ENCODE assay signal across 8 cellular contexts in the genomic region with DNA sequence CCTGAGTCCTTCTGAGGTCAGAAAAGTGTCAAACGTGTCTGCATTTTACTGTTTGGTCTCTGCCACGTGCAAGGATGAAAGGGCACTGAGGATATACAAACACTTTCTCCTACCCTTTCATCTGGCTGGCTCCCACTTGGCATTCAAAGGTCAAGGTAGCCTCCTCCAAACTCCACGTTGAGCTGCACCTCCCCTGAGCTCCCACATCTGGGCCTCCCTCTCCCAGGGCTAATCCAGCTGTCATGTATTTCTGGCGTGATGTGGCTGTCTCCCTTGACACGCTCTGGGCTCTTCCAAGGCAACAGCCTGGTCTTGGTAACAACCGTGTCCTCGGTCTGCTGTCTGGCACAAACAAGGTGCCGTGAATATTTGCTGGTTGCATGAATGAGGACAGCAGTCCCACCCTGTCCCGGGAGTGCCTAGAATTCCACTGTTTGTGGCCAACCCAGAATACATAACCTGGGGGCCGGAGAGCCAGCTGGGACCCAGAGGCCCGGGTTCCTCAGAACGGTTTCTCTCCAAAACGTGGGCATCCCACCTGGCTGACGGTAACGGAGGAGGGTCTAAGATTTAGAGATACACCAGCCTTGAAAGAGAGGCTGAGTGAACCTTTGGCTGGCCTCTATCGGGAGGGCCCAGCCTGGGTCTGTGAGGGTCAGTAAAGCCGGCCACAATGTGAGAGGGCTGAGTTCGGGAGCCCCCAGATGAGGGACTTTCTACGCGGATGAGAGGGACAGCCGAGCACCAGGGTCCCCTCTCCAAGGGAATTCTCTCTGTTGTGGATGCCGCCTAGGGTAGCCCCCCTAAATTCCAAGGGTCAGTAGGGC. TPM values are rescaled to one million over a fixed set of nuclear protein-coding genes. Genes with fewer than 3 reads are reported as not detected.
DNase-seq lines count a peak whose midpoint lies in the region; ATAC-seq and TF ChIP-seq lines count a peak whose summit lies in the region.

No MANE protein-coding gene starts in this region.

- no peaks in the 10 kb centered on the region for H3K9me3 ChIP-seq in CD8-positive, alpha-beta memory T cell (ENCODE audit: low read length)
- H3K9me3 ChIP-seq in Peyer's patch (no peaks in the 10 kb centered on the region), colonic mucosa (no peaks in the 10 kb centered on the region), thyroid gland (no peaks in the 10 kb centered on the region)

- CTCF ChIA-PET in CD8-positive, alpha-beta memory T cell (lab: Charles Lee), result interaction anchor here (0.7 kb wide), 1 partner anchor 78 kb away, joined by 3 read pairs; no protein-coding TSS in a partner anchor

- POLR2A ChIA-PET in CD8-positive, alpha-beta memory T cell (lab: Charles Lee), result interaction anchor here (0.6 kb wide), 1 partner anchor 245 kb away, joined by 5 read pairs; no protein-coding TSS in a partner anchor

- ATAC-seq in GM21717 (IDR thresholded peaks at IDR 0.05; ENCODE audit: unreplicated experiment), result peak; percentile 11

- peaks cover 9% of the 10 kb centered on the region for H3K36me3 ChIP-seq in CD8-positive, alpha-beta memory T cell (ENCODE audit: insufficient read depth, low read length)
- peaks cover 0 to 17% (median 0%) of the 10 kb centered on the region in 3 donors for H3K36me3 ChIP-seq in Peyer's patch
- H3K36me3 ChIP-seq in colonic mucosa, result no peaks in the 10 kb centered on the region
- H3K36me3 ChIP-seq in thyroid gland, result peaks cover 0 to 4% of the 10 kb centered on the region in 2 donors

- H3K36me3 Mint-ChIP-seq in CD8-positive, alpha-beta memory T cell, result peaks cover 0 to 37% (median 0%) of the 10 kb centered on the region in 3 donors

- DNase-seq in CD8-positive, alpha-beta memory T cell, result peak in 1 of 5 donors; percentile 13
- DNase-seq in Peyer's patch (peak in 2 of 3 donors; percentile 51 to 59), colonic mucosa (peak; percentile 54), lower leg skin (ENCODE audit: low spot score in 2 of 2) (peak in 1 of 2 donors; percentile 25), thyroid gland (peak; percentile 32 to 53), middle frontal gyrus (ENCODE audit: extremely low spot score, low spot score) (no peak), NCI-H510A treated with DMSO at 0.1 percent for 48 hours (lab: John Stamatoyannopoulos, UW) (no peak)

- H3K27ac ChIP-seq in CD8-positive, alpha-beta memory T cell (ENCODE audit: low read depth, low read length), result peak overlapping the region; percentile 75
- peak overlapping the region; percentile 83 to 97 (median 87) for H3K27ac ChIP-seq in Peyer's patch
- H3K27ac ChIP-seq in colonic mucosa, result peak overlapping the region; percentile 86
- peak overlapping the region; percentile 80 to 90 (median 81) for H3K27ac ChIP-seq in thyroid gland

- WGBS in lower leg skin, 2 donors, result 0 to 1% methylated on average over 15 to 22 of the region's 22 CpGs
- WGBS in thyroid gland, 2 donors, result 2 to 3% methylated on average over 17 to 18 of the region's 22 CpGs

- H3K9ac ChIP-seq in colonic mucosa (ENCODE audit: low read depth in 2 of 2, low read length in 2 of 2), result peak overlapping the region; percentile 72 to 82

- TF ChIP-seq CTCF in Peyer's patch (IDR thresholded peaks at IDR 0.05), result no peak
- TF ChIP-seq CTCF in colonic mucosa (IDR thresholded peaks at IDR 0.05), result no peak
- no peak for TF ChIP-seq CTCF in lower leg skin (IDR thresholded peaks at IDR 0.05)
- TF ChIP-seq CTCF in thyroid gland (IDR thresholded peaks at IDR 0.05), result no peak

- intact Hi-C loops in colonic mucosa (cut with DNase I), result no loop called here
- intact Hi-C loops in lower leg skin (cut with DNase I; ENCODE audit: low total_unique reads), result no loop called here
- intact Hi-C loops in thyroid gland (cut with DNase I), result no loop called here

- peak overlapping the region; percentile 89 for H3K4me3 ChIP-seq in CD8-positive, alpha-beta memory T cell (ENCODE audit: low read length)
- H3K4me3 ChIP-seq in Peyer's patch (peak overlapping the region; percentile 71 to 99 (median 91)), colonic mucosa (peak overlapping the region; percentile 69), lower leg skin (ENCODE audit: low read depth, poor library complexity, severe bottlenecking) (peak overlapping the region; percentile 63), thyroid gland (replicated peaks in 1 of 3) (peak overlapping the region; percentile 63 to 97 (median 88))

- TF ChIP-seq POLR2A in Peyer's patch (IDR thresholded peaks at IDR 0.05) (peak in 1 of 2 donors; percentile 23), lower leg skin (IDR thresholded peaks at IDR 0.05) (no peak), thyroid gland (IDR thresholded peaks at IDR 0.05) (peak in 1 of 2 donors; percentile 0)

- H3K9me3 Mint-ChIP-seq in CD8-positive, alpha-beta memory T cell, result no peaks in the 10 kb centered on the region

- no peaks in the 10 kb centered on the region for H3K27me3 ChIP-seq in CD8-positive, alpha-beta memory T cell (ENCODE audit: insufficient read depth, low read length, poor library complexity, severe bottlenecking)
- H3K27me3 ChIP-seq in Peyer's patch (no peaks in the 10 kb centered on the region), colonic mucosa (no peaks in the 10 kb centered on the region), thyroid gland (no peaks in the 10 kb centered on the region)

- H3K4me3 Mint-ChIP-seq in CD8-positive, alpha-beta memory T cell, result peak overlapping the region; percentile 93 to 99 (median 95)

- peaks cover 29 to 52% (median 37%) of the 10 kb centered on the region in 3 donors for H3K4me1 Mint-ChIP-seq in CD8-positive, alpha-beta memory T cell

- peak overlapping the region; percentile 95 to 99 (median 97) for H3K27ac Mint-ChIP-seq in CD8-positive, alpha-beta memory T cell

- no peaks in the 10 kb centered on the region for H3K27me3 Mint-ChIP-seq in CD8-positive, alpha-beta memory T cell

- H3K4me1 ChIP-seq in CD8-positive, alpha-beta memory T cell (ENCODE audit: insufficient read depth, low read length), result peaks cover 34% of the 10 kb centered on the region
- peaks cover 2 to 26% (median 10%) of the 10 kb centered on the region in 4 donors for H3K4me1 ChIP-seq in Peyer's patch
- H3K4me1 ChIP-seq in colonic mucosa, result peaks cover 13% of the 10 kb centered on the region
- peaks cover 16 to 37% of the 10 kb centered on the region in 2 donors for H3K4me1 ChIP-seq in thyroid gland

RNA-seq across cellular contexts. Expression of a gene that starts 0.8 kb away (rescaled TPM):
- 10 to 100 TPM; 34.9 to 42.4 TPM for total RNA-seq in CD8-positive, alpha-beta memory T cell
- polyA plus RNA-seq in CD8-positive, alpha-beta memory T cell, result 60.0 TPM
- 10 to 100 TPM; 25.6 to 31.2 (median 30.3) TPM for total RNA-seq in Peyer's patch
- 10 to 100 TPM; 29.0 to 36.2 TPM for total RNA-seq in colonic mucosa
- total RNA-seq in lower leg skin, result 10 to 100 TPM; 27.4 to 41.9 (median 35.9) TPM
- 100 to 1,000 TPM in 3 of 4 donors, 10 to 100 TPM in 1; 97.8 to 145 (median 107) TPM for total RNA-seq in thyroid gland

RNA-seq across cellular contexts. Expression of a gene that starts 1.1 kb away (rescaled TPM):
- total RNA-seq in CD8-positive, alpha-beta memory T cell, result 100 to 1,000 TPM; 154 to 156 TPM
- polyA plus RNA-seq in CD8-positive, alpha-beta memory T cell, result 357 TPM
- total RNA-seq in Peyer's patch (100 to 1,000 TPM in 1 of 4 donors, 10 to 100 TPM in 3; 33.8 to 123 (median 65.3) TPM), colonic mucosa (100 to 1,000 TPM in 1 of 2 donors, 10 to 100 TPM in 1; 95.6 to 136 TPM), lower leg skin (100 to 1,000 TPM in 2 of 4 donors, 10 to 100 TPM in 2; 80.4 to 134 (median 101) TPM), thyroid gland (100 to 1,000 TPM; 134 to 263 (median 185) TPM)

RNA-seq across cellular contexts. Expression of a gene that starts 19.0 kb away (rescaled TPM):
- 100 to 1,000 TPM; 229 to 233 TPM for total RNA-seq in CD8-positive, alpha-beta memory T cell
- 58.5 TPM for polyA plus RNA-seq in CD8-positive, alpha-beta memory T cell
- total RNA-seq in Peyer's patch (100 to 1,000 TPM in 1 of 4 donors, 10 to 100 TPM in 3; 21.5 to 249 (median 48.6) TPM), colonic mucosa (10 to 100 TPM; 49.9 to 75.5 TPM), lower leg skin (100 to 1,000 TPM in 1 of 4 donors, 10 to 100 TPM in 3; 79.3 to 111 (median 86.4) TPM), thyroid gland (10 to 100 TPM; 39.2 to 68.4 (median 41.7) TPM)

RNA-seq across cellular contexts. Expression of a gene that starts 19.1 kb away (rescaled TPM):
- 10 to 100 TPM; 78.6 to 81.4 TPM for total RNA-seq in CD8-positive, alpha-beta memory T cell
- polyA plus RNA-seq in CD8-positive, alpha-beta memory T cell, result 83.6 TPM
- total RNA-seq in Peyer's patch (100 to 1,000 TPM in 1 of 4 donors, 10 to 100 TPM in 3; 68.1 to 120 (median 82.1) TPM), colonic mucosa (10 to 100 TPM; 53.6 to 65.7 TPM), lower leg skin (10 to 100 TPM; 51.6 to 78.7 (median 74.0) TPM), thyroid gland (100 to 1,000 TPM; 111 to 165 (median 125) TPM)

Comparison
In these comparisons a context has a peak if more than half of its experiments do, and no peak if none do; other contexts are left out.
1. DNase-seq: peak in Peyer's patch (2 of 3), colonic mucosa (single experiment) and thyroid gland (2 of 2); none in middle frontal gyrus (single experiment) and NCI-H510A treated with DMSO at 0.1 percent for 48 hours (single experiment).
2. Peak in every context shown above with its lines, with median percentiles within 50 percentile points of each other: H3K27ac ChIP-seq and H3K4me3 ChIP-seq.